20 cellular contexts compared by ENCODE assay signal in genomic region chr1:152580433-152580832, GRCh38. TPM values are rescaled to one million over a fixed set of nuclear protein-coding genes. Genes with fewer than 3 reads are reported as not detected.
DNase-seq lines count a peak whose midpoint lies in the region; ATAC-seq, FAIRE-seq and TF ChIP-seq lines count a peak whose summit lies in the region.
"Had no signal": no experiment of that assay in that cellular context is flagged by ENCODE, and none has a peak within 500 bp of the region (broad histone marks: within the 10 kb centered on the region; RNA-seq: fewer than 3 reads in every experiment).

LCE3D (minus strand) TSS chr1:152580516; CDS start chr1:152579936, 580 bp downstream.

- H3K4me2 ChIP-seq in keratinocyte (ENCODE audit: control insufficient read depth, extremely low read depth, insufficient read depth, low read depth, low read length) = peak within 1 kb of the TSS; percentile 16

- intact Hi-C loops in aorta (cut with DNase I) = no loop called here

- H3K9ac ChIP-seq in keratinocyte (ENCODE audit: control insufficient read depth, extremely low read depth, insufficient read depth, low read length) = no peak within 1 kb of the TSS

- WGBS in aorta, 2 donors = 68 to 72% methylated on average over 4 of the region's 4 CpGs

- ATAC-seq in aorta (ENCODE audit: low FRiP score) = peak; percentile 41
- ATAC-seq: HCT116 had no signal

- no peak for TF ChIP-seq CTCF in keratinocyte (optimal IDR thresholded peaks at IDR 0.05 in 1 of 3, IDR thresholded peaks at IDR 0.05 in 1 of 3, conservative IDR thresholded peaks at IDR 0.05 in 1 of 3; ENCODE audit: extremely low read depth in 1 of 3, insufficient read depth in 2 of 3, low read length in 3 of 3)

- H3K9me3 ChIP-seq in keratinocyte (ENCODE audit: control insufficient read depth, low read depth, low read length) = no peaks in the 10 kb centered on the region
- H3K9me3 ChIP-seq in aorta (ENCODE audit: control insufficient read depth, low read length) = peaks cover 3% of the 10 kb centered on the region

- H2AFZ ChIP-seq in keratinocyte (ENCODE audit: control insufficient read depth, low read length) = peak within 1 kb of the TSS; percentile 35

- H3K4me1 ChIP-seq in keratinocyte (ENCODE audit: control insufficient read depth, extremely low read depth, insufficient read depth, low read length) (peaks cover 9% of the 10 kb centered on the region), aorta (ENCODE audit: control insufficient read depth in 1 of 2, insufficient read depth in 2 of 2, low read length in 2 of 2) (no peaks in the 10 kb centered on the region)

- no peaks in the 10 kb centered on the region for H4K20me1 ChIP-seq in keratinocyte (ENCODE audit: control insufficient read depth, extremely low read depth, insufficient read depth, low read length)

- no peak within 1 kb of the TSS for H3K4me3 ChIP-seq in keratinocyte (ENCODE audit: control insufficient read depth in 2 of 3, extremely low read depth in 1 of 3, insufficient read depth in 2 of 3, low read depth in 1 of 3, low read length in 3 of 3)
- H3K4me3 ChIP-seq in aorta (ENCODE audit: low read length in 2 of 2) = no peak within 1 kb of the TSS

- DNase-seq in H4 (ENCODE audit: low spot score) = peak; percentile 1
- DNase-seq in SK-MEL-5 (ENCODE audit: low read depth, low spot score) = peak; percentile 0
- DNase-seq in keratinocyte (ENCODE audit: low read depth, low spot score) = peak; percentile 30
- DNase-seq in aorta = no peak
- DNase-seq in NCI-H1694 (lab: John Stamatoyannopoulos, UW) = no peak
- DNase-seq in COLO829 (ENCODE audit: low spot score) = no peak
- no peak for DNase-seq in OCI-M2 (lab: John Stamatoyannopoulos, UW; ENCODE audit: unreplicated experiment)
- DNase-seq: DND-41, Kasumi-1, NCI-H1092 treated with DMSO at 0.1 percent for 48 hours, NCI-H146, NCI-H2081 treated with DMSO at 0.1 percent for 48 hours, NCI-H774, RPMI8226 had no signal

- no peak within 1 kb of the TSS for H3K27ac ChIP-seq in keratinocyte (ENCODE audit: control insufficient read depth, insufficient read depth, low read length)
- H3K27ac ChIP-seq in aorta (ENCODE audit: low read depth in 1 of 2, low read length in 2 of 2) = no peak within 1 kb of the TSS
- H3K27ac ChIP-seq: C4-2B had no signal

- peak; percentile 26 for FAIRE-seq in keratinocyte (lab: Jason Lieb, UNC)
- FAIRE-seq: G401.6 had no signal

- no peaks in the 10 kb centered on the region for H3K9me1 ChIP-seq in keratinocyte (ENCODE audit: control insufficient read depth, extremely low read depth, insufficient read depth, low read length)

- in situ Hi-C loops in SK-MEL-5 (cut with HindIII; ENCODE audit: low pct_unique_long_range_greater_than_20kb, low sequenced_read_pairs) = no loop called here

- H3K27me3 ChIP-seq in keratinocyte (ENCODE audit: control insufficient read depth, extremely low read depth, insufficient read depth, low read length) (no peaks in the 10 kb centered on the region), aorta (ENCODE audit: control insufficient read depth in 1 of 2, insufficient read depth in 2 of 2, low read length in 1 of 2) (peaks cover 0 to 2% of the 10 kb centered on the region in 2 donors)

- no peaks in the 10 kb centered on the region for H3K79me2 ChIP-seq in keratinocyte (ENCODE audit: control insufficient read depth, insufficient read depth, low read length)

- dilution Hi-C loops in keratinocyte (cut with MboI; ENCODE audit: extremely low pct_ligation_motif_present, low sequenced_read_pairs) = no loop called here

- no peaks in the 10 kb centered on the region for H3K36me3 ChIP-seq in keratinocyte (ENCODE audit: control insufficient read depth in 2 of 2, extremely low read depth in 1 of 2, insufficient read depth in 2 of 2, low read length in 2 of 2)
- no peaks in the 10 kb centered on the region for H3K36me3 ChIP-seq in aorta (ENCODE audit: control insufficient read depth in 1 of 2, insufficient read depth in 2 of 2, low read length in 1 of 2)

RNA-seq across cellular contexts. Expression of gene LCE3D, which starts in this region (rescaled TPM):
- not detected in 2 replicates for total RNA-seq in H4 (2014; rRNA removed; shearing (Covaris generic))
- not detected in 2 replicates for total RNA-seq in SK-MEL-5 (2014; rRNA removed; shearing (Covaris generic))
- not detected in 2 replicates for polyA plus RNA-seq in SK-MEL-5 (2015; cell fraction: cytosol; rRNA removed)
- not detected in 2 replicates for polyA plus RNA-seq in SK-MEL-5 (2015; cell fraction: nucleus; rRNA removed)
- polyA plus RNA-seq in keratinocyte = 1.2 to 9.1 TPM (median 4.4 TPM) in 3 replicates
- 403 TPM for polyA plus RNA-seq in keratinocyte (2011; ENCODE audit: low read depth)
- 3.9 and 9.9 TPM in 2 replicates for polyA plus RNA-seq in keratinocyte (2011; cell fraction: cytosol; rRNA removed)
- polyA plus RNA-seq in keratinocyte (2011; cell fraction: nucleus; rRNA removed) = 3.2 and 9.0 TPM in 2 replicates
- polyA plus RNA-seq in keratinocyte (2012; ENCODE audit: low replicate concordance) = 12.9 and 3,515 TPM in 2 replicates
- polyA minus RNA-seq in keratinocyte = 1.1 to 1.2 TPM in 2 of 3 replicates, not detected in the other
- polyA minus RNA-seq in keratinocyte (2011; cell fraction: cytosol; rRNA and poly(A)+ RNA removed) = not detected
- polyA minus RNA-seq in keratinocyte (2011; cell fraction: nucleus; rRNA and poly(A)+ RNA removed) = 2.0 and 8.4 TPM in 2 replicates
- total RNA-seq in aorta = not detected
- polyA plus RNA-seq in aorta = not detected
- total RNA-seq: A673, NCI-H460, OCI-LY7 had no signal

Comparison
In these comparisons a context has a peak if more than half of its experiments do, and no peak if none do; other contexts are left out.
1. Peak in DNase-seq in H4; RNA of the gene not detected or under 1 TPM.
2. Peak in DNase-seq in SK-MEL-5; RNA of the gene not detected or under 1 TPM.
3. Peak in ATAC-seq in aorta; RNA of the gene not detected or under 1 TPM.